ENCODE assay signal across 8 cellular contexts in the genomic region with DNA sequence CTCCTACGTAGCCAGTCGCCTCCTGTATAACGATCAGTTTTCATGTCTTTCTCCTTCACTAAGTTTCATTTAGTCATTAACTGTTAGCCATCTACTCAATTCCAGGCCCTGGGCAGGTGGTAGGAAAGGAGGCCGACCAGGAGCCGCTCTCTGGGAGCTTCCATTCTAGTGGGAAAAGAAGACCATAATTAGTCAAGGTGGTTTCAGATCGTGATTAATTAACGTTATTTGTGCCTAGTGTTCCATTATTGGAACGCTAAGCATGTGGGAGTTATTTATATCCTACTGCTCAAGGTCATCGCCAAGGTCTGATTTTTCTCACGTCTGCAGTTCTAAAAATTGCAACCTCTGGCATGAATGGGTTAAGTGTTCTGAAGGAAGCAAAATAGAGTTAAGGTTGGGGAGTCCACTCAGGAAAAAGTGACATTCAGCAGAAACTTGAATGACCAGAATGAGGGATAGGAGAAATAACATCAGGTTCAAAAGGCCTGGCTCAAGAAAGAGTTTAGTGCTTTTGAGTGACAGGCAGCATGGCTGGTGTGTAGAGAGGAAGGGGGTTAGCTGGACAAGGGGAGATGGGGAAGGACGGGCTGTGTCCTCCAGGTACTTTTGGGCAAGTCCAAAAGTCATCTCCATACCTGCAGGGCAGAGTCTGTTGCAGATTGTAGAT. TPM values are rescaled to one million over a fixed set of nuclear protein-coding genes. Genes with fewer than 3 reads are reported as not detected.
DNase-seq lines count a peak whose midpoint lies in the region; ATAC-seq, FAIRE-seq and TF ChIP-seq lines count a peak whose summit lies in the region.

No MANE protein-coding gene starts in this region.

- no peaks in the 10 kb centered on the region for H3K27me3 Mint-ChIP-seq in activated CD4-positive, alpha-beta T cell treated with anti-CD3 and anti-CD28 coated beads for 36 hours
- H3K27me3 Mint-ChIP-seq in activated T-helper 2 cell treated with anti-CD3 and anti-CD28 coated beads, Interferon-gamma antibody, Interleukin-2, Interleukin-4, amounts not matched to agents 10 μg/mL and 5 μg/mL and 100 μg/mL, durations not matched to agents 14 hours and 24 hours and 36 hours (ENCODE audit: low read depth) = no peaks in the 10 kb centered on the region

- intact Hi-C loops in activated CD4-positive, alpha-beta T cell treated with anti-CD3 and anti-CD28 coated beads for 36 hours (cut with DNase I, micrococcal nuclease) = loop anchor here (1.0 to 10.0 kb wide), 8 partner anchors 8 to 701 kb away; a partner anchor contains a TSS
- intact Hi-C loops in activated T-helper 2 cell treated with anti-CD3 and anti-CD28 coated beads, Interferon-gamma antibody, Interleukin-2, Interleukin-4, amounts not matched to agents 10 μg/mL and 5 μg/mL and 100 μg/mL, durations not matched to agents 14 hours and 24 hours and 36 hours (cut with micrococcal nuclease) = loop anchor here (2.0 to 5.0 kb wide), 4 partner anchors 101 to 536 kb away; a partner anchor contains a TSS

- no peak for TF ChIP-seq CTCF in keratinocyte (optimal IDR thresholded peaks at IDR 0.05 in 1 of 3, IDR thresholded peaks at IDR 0.05 in 1 of 3, conservative IDR thresholded peaks at IDR 0.05 in 1 of 3; ENCODE audit: extremely low read depth in 1 of 3, insufficient read depth in 2 of 3, low read length in 3 of 3)

- no peak for ATAC-seq in activated CD4-positive, alpha-beta T cell treated with anti-CD3 and anti-CD28 coated beads for 36 hours
- no peak for ATAC-seq in HG02840 (IDR thresholded peaks at IDR 0.05; ENCODE audit: low FRiP score, unreplicated experiment)

- peak overlapping the region; percentile 98 for H3K27ac Mint-ChIP-seq in activated CD4-positive, alpha-beta T cell treated with anti-CD3 and anti-CD28 coated beads for 36 hours
- peak overlapping the region; percentile 93 for H3K27ac Mint-ChIP-seq in activated T-helper 2 cell treated with anti-CD3 and anti-CD28 coated beads, Interferon-gamma antibody, Interleukin-2, Interleukin-4, amounts not matched to agents 10 μg/mL and 5 μg/mL and 100 μg/mL, durations not matched to agents 14 hours and 24 hours and 36 hours

- in situ Hi-C loops in ACHN (cut with HindIII; ENCODE audit: low pct_ligation_motif_present, low pct_unique_long_range_greater_than_20kb, low sequenced_read_pairs) = no loop called here

- peaks cover 2% of the 10 kb centered on the region for H3K79me2 ChIP-seq in keratinocyte (ENCODE audit: control insufficient read depth, insufficient read depth, low read length)

- H3K4me3 Mint-ChIP-seq in activated CD4-positive, alpha-beta T cell treated with anti-CD3 and anti-CD28 coated beads for 36 hours = peak overlapping the region; percentile 94
- H3K4me3 Mint-ChIP-seq in activated T-helper 2 cell treated with anti-CD3 and anti-CD28 coated beads, Interferon-gamma antibody, Interleukin-2, Interleukin-4, amounts not matched to agents 10 μg/mL and 5 μg/mL and 100 μg/mL, durations not matched to agents 14 hours and 24 hours and 36 hours (ENCODE audit: low read depth) = peak overlapping the region; percentile 92

- peak overlapping the region; percentile 63 to 78 (median 66) for H3K4me3 ChIP-seq in keratinocyte (ENCODE audit: control insufficient read depth in 2 of 3, extremely low read depth in 1 of 3, insufficient read depth in 2 of 3, low read depth in 1 of 3, low read length in 3 of 3)

- H3K36me3 Mint-ChIP-seq in activated CD4-positive, alpha-beta T cell treated with anti-CD3 and anti-CD28 coated beads for 36 hours (ENCODE audit: low read depth) = peaks cover 29% of the 10 kb centered on the region
- peaks cover 53% of the 10 kb centered on the region for H3K36me3 Mint-ChIP-seq in activated T-helper 2 cell treated with anti-CD3 and anti-CD28 coated beads, Interferon-gamma antibody, Interleukin-2, Interleukin-4, amounts not matched to agents 10 μg/mL and 5 μg/mL and 100 μg/mL, durations not matched to agents 14 hours and 24 hours and 36 hours (ENCODE audit: low read depth)

- H2AFZ ChIP-seq in keratinocyte (ENCODE audit: control insufficient read depth, low read length) = peak overlapping the region; percentile 32

- H3K9me1 ChIP-seq in keratinocyte (ENCODE audit: control insufficient read depth, extremely low read depth, insufficient read depth, low read length) = no peaks in the 10 kb centered on the region

- dilution Hi-C loops in keratinocyte (cut with MboI; ENCODE audit: extremely low pct_ligation_motif_present, low sequenced_read_pairs) = no loop called here

- H3K27me3 ChIP-seq in keratinocyte (ENCODE audit: control insufficient read depth, extremely low read depth, insufficient read depth, low read length) = no peaks in the 10 kb centered on the region

- no peak for FAIRE-seq in keratinocyte (lab: Jason Lieb, UNC)

- H3K4me1 ChIP-seq in keratinocyte (ENCODE audit: control insufficient read depth, extremely low read depth, insufficient read depth, low read length) = peaks cover 14% of the 10 kb centered on the region

- H3K36me3 ChIP-seq in keratinocyte (ENCODE audit: control insufficient read depth in 2 of 2, extremely low read depth in 1 of 2, insufficient read depth in 2 of 2, low read length in 2 of 2) = peaks cover 2 to 5% of the 10 kb centered on the region in 2 experiments

- no peak for DNase-seq in activated CD4-positive, alpha-beta T cell treated with anti-CD3 and anti-CD28 coated beads for 36 hours
- DNase-seq in activated CD4-positive, alpha-beta T cell treated with anti-CD3 and anti-CD28 coated beads for 1 hour = no peak
- no peak for DNase-seq in activated T-helper 2 cell treated with anti-CD3 and anti-CD28 coated beads, Interferon-gamma antibody, Interleukin-2, Interleukin-4, amounts not matched to agents 10 μg/mL and 5 μg/mL and 100 μg/mL, durations not matched to agents 14 hours and 24 hours and 36 hours (ENCODE audit: low spot score)
- DNase-seq in keratinocyte (ENCODE audit: low read depth, low spot score) (no peak), substantia nigra (lab: John Stamatoyannopoulos, UW) (no peak), NCI-H1048 (lab: John Stamatoyannopoulos, UW) (no peak), ACHN (no peak)

- POLR2A ChIA-PET in activated CD4-positive, alpha-beta T cell treated with anti-CD3 and anti-CD28 coated beads for 36 hours (lab: Charles Lee) = interaction anchor here (0.6 to 1.5 kb wide), 4 partner anchors 11 to 217 kb away, joined by 3 to 5 read pairs (median 4); no protein-coding TSS in a partner anchor

- H3K4me1 Mint-ChIP-seq in activated CD4-positive, alpha-beta T cell treated with anti-CD3 and anti-CD28 coated beads for 36 hours = peaks cover 33% of the 10 kb centered on the region
- H3K4me1 Mint-ChIP-seq in activated T-helper 2 cell treated with anti-CD3 and anti-CD28 coated beads, Interferon-gamma antibody, Interleukin-2, Interleukin-4, amounts not matched to agents 10 μg/mL and 5 μg/mL and 100 μg/mL, durations not matched to agents 14 hours and 24 hours and 36 hours (ENCODE audit: low read depth) = peaks cover 47% of the 10 kb centered on the region

- no peaks in the 10 kb centered on the region for H4K20me1 ChIP-seq in keratinocyte (ENCODE audit: control insufficient read depth, extremely low read depth, insufficient read depth, low read length)

- H3K9me3 ChIP-seq in keratinocyte (ENCODE audit: control insufficient read depth, low read depth, low read length) = no peaks in the 10 kb centered on the region

- H3K27ac ChIP-seq in keratinocyte (ENCODE audit: control insufficient read depth, insufficient read depth, low read length) (peak overlapping the region; percentile 80), substantia nigra (ENCODE audit: low read depth, low read length, poor library complexity, severe bottlenecking) (peak overlapping the region; percentile 80)

- H3K4me2 ChIP-seq in keratinocyte (ENCODE audit: control insufficient read depth, extremely low read depth, insufficient read depth, low read depth, low read length) = peak overlapping the region; percentile 86

- peak overlapping the region; percentile 81 for H3K9ac ChIP-seq in keratinocyte (ENCODE audit: control insufficient read depth, extremely low read depth, insufficient read depth, low read length)

- no peaks in the 10 kb centered on the region for H3K9me3 Mint-ChIP-seq in activated CD4-positive, alpha-beta T cell treated with anti-CD3 and anti-CD28 coated beads for 36 hours (ENCODE audit: low read depth)
- no peaks in the 10 kb centered on the region for H3K9me3 Mint-ChIP-seq in activated T-helper 2 cell treated with anti-CD3 and anti-CD28 coated beads, Interferon-gamma antibody, Interleukin-2, Interleukin-4, amounts not matched to agents 10 μg/mL and 5 μg/mL and 100 μg/mL, durations not matched to agents 14 hours and 24 hours and 36 hours

- CTCF ChIA-PET in activated CD4-positive, alpha-beta T cell treated with anti-CD3 and anti-CD28 coated beads for 36 hours (lab: Charles Lee) = interaction anchor here (0.6 to 2.2 kb wide), 5 partner anchors 9 to 293 kb away, joined by 3 to 13 read pairs (median 3); no protein-coding TSS in a partner anchor

RNA-seq across cellular contexts. Expression of a gene that starts 0.8 kb away (rescaled TPM):
- 10 to 100 TPM; 12.6 to 16.7 TPM for total RNA-seq in activated CD4-positive, alpha-beta T cell treated with anti-CD3 and anti-CD28 coated beads for 36 hours
- 16.4 and 18.7 TPM in 2 replicates for total RNA-seq in activated T-helper 2 cell treated with anti-CD3 and anti-CD28 coated beads, Interferon-gamma antibody, Interleukin-2, Interleukin-4, amounts not matched to agents 10 μg/mL and 5 μg/mL and 100 μg/mL, durations not matched to agents 14 hours and 24 hours and 36 hours
- 1.2 to 1.9 TPM (median 1.9 TPM) in 3 replicates for polyA plus RNA-seq in keratinocyte
- polyA plus RNA-seq in keratinocyte (2011; ENCODE audit: low read depth) = 1.3 TPM
- polyA plus RNA-seq in keratinocyte (2011; cell fraction: cytosol; rRNA removed) = 0.92 and 1.1 TPM in 2 replicates
- polyA plus RNA-seq in keratinocyte (2011; cell fraction: nucleus; rRNA removed) = 7.1 and 9.1 TPM in 2 replicates
- 1.8 and 3.0 TPM in 2 replicates for polyA plus RNA-seq in keratinocyte (2012; ENCODE audit: low replicate concordance)
- polyA minus RNA-seq in keratinocyte = 1.6 to 9.7 TPM (median 8.5 TPM) in 3 replicates
- polyA minus RNA-seq in keratinocyte (2011; cell fraction: cytosol; rRNA and poly(A)+ RNA removed) = 0.96 TPM
- polyA minus RNA-seq in keratinocyte (2011; cell fraction: nucleus; rRNA and poly(A)+ RNA removed) = 5.6 and 7.4 TPM in 2 replicates
